In genomic region chr7:106284516-106285050, GRCh38 we compare ENCODE assay signal across 1 cellular context.
TF ChIP-seq lines count a peak whose summit lies in the region.

NAMPT (minus strand) TSS chr7:106284983; CDS start chr7:106284884, 99 bp downstream.

TF ChIP-seq in HepG2, 621 proteins besides CTCF, POLR2A, EP300 and RAD21 (continued from another document):
- TF ChIP-seq UBTF (CRISPR knock-in tag; IDR thresholded peaks at IDR 0.05) (peak; percentile 22), GTF3A (CRISPR knock-in tag; conservative IDR thresholded peaks at IDR 0.05) (no peak), NFIC (IDR thresholded peaks at IDR 0.05; ENCODE audit: low read length) (no peak), ZNF274 (CRISPR knock-in tag; IDR thresholded peaks at IDR 0.05) (no peak), ZNF17 (CRISPR knock-in tag; IDR thresholded peaks at IDR 0.05) (no peak), ZFAT (CRISPR knock-in tag; conservative IDR thresholded peaks at IDR 0.05) (no peak), ZMAT3 (CRISPR knock-in tag; conservative IDR thresholded peaks at IDR 0.05) (no peak), NR2F6 (IDR thresholded peaks at IDR 0.05) (no peak), NR2F6 (CRISPR knock-in tag; IDR thresholded peaks at IDR 0.05) (no peak)
- TF ChIP-seq, protein P1, sequence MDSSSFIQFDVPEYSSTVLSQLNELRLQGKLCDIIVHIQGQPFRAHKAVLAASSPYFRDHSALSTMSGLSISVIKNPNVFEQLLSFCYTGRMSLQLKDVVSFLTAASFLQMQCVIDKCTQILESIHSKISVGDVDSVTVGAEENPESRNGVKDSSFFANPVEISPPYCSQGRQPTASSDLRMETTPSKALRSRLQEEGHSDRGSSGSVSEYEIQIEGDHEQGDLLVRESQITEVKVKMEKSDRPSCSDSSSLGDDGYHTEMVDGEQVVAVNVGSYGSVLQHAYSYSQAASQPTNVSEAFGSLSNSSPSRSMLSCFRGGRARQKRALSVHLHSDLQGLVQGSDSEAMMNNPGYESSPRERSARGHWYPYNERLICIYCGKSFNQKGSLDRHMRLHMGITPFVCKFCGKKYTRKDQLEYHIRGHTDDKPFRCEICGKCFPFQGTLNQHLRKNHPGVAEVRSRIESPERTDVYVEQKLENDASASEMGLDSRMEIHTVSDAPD (CRISPR knock-in tag; IDR thresholded peaks at IDR 0.05): no peak
